ENCODE assay signal across 28 cellular contexts in genomic region chr9:109728696-109729300, GRCh38. TPM values are rescaled to one million over a fixed set of nuclear protein-coding genes. Genes with fewer than 3 reads are reported as not detected.
"Had no signal": no experiment of that assay in that cellular context is flagged by ENCODE, and none has a peak within 500 bp of the region (broad histone marks: within the 10 kb centered on the region; RNA-seq: fewer than 3 reads in every experiment).

No MANE protein-coding gene starts in this region.

- FAIRE-seq: colon, RCC 7860, TTC549 had no signal

- H3K4me3 Mint-ChIP-seq: activated B cell treated with CpG ODN at 0.5 μM for 24 hours; activated CD4-positive, alpha-beta memory T cell treated with anti-CD3 and anti-CD28 coated beads for 36 hours; activated CD4-positive, alpha-beta T cell treated with anti-CD3 and anti-CD28 coated beads, Interleukin-2, amount 10 ng/mL, durations not matched to agents 7 days and 5 days; activated naive CD8-positive, alpha-beta T cell treated with anti-CD3 and anti-CD28 coated beads, Interleukin-2, amount 10 ng/mL, durations not matched to agents 7 days and 5 days; activated T-cell treated with anti-CD3 and anti-CD28 coated beads, Interleukin-2, amount 50 U/mL, for 72 hours; brain; central memory CD8-positive, alpha-beta T cell; T-helper 17 cell had no signal

- H3K27ac Mint-ChIP-seq: activated B cell treated with CpG ODN at 0.5 μM for 24 hours; activated CD4-positive, alpha-beta memory T cell treated with anti-CD3 and anti-CD28 coated beads for 36 hours; activated CD4-positive, alpha-beta T cell treated with anti-CD3 and anti-CD28 coated beads, Interleukin-2, amount 10 ng/mL, durations not matched to agents 7 days and 5 days; activated naive CD8-positive, alpha-beta T cell treated with anti-CD3 and anti-CD28 coated beads, Interleukin-2, amount 10 ng/mL, durations not matched to agents 7 days and 5 days; activated T-cell treated with anti-CD3 and anti-CD28 coated beads, Interleukin-2, amount 50 U/mL, for 72 hours; brain; T-helper 17 cell had no signal

- H3K36me3 ChIP-seq: ascending aorta, SJSA1 had no signal

- H3K4me3 ChIP-seq: ascending aorta, SJSA1 had no signal

- H3K4me1 ChIP-seq: SJSA1 had no signal

- H3K27me3 Mint-ChIP-seq: activated CD4-positive, alpha-beta memory T cell treated with anti-CD3 and anti-CD28 coated beads for 36 hours; T-helper 17 cell had no signal

- DNase-seq: activated B cell treated with CpG ODN at 0.5 μM for 24 hours; activated CD4-positive, alpha-beta memory T cell treated with anti-CD3 and anti-CD28 coated beads for 36 hours; activated CD4-positive, alpha-beta T cell treated with anti-CD3 and anti-CD28 coated beads for 1 hour; activated CD4-positive, alpha-beta T cell treated with anti-CD3 and anti-CD28 coated beads, Interleukin-2, amount 10 ng/mL, durations not matched to agents 7 days and 5 days; activated CD8-positive, alpha-beta memory T cell treated with anti-CD3 and anti-CD28 coated beads for 24 hours; activated naive CD4-positive, alpha-beta T cell treated with anti-CD3 and anti-CD28 coated beads, Interleukin-2, amount 50 U/mL, for 16 hours; activated naive CD8-positive, alpha-beta T cell treated with anti-CD3 and anti-CD28 coated beads, Interleukin-2, amount 10 ng/mL, durations not matched to agents 7 days and 5 days; activated T-cell treated with anti-CD3 and anti-CD28 coated beads for 4 hours; activated T-cell treated with anti-CD3 and anti-CD28 coated beads, Interleukin-2, amount 50 U/mL, for 72 hours; amniotic stem cell; KG1; NCI-H1092; NCI-H1930; NCI-H2171; NCI-H2227 treated with DMSO at 0.1 percent for 48 hours; NCI-H526 treated with DMSO at 0.1 percent for 48 hours; NCI-H82; PC-3; SHP77; T-helper 17 cell; T-helper 9 cell had no signal

- H3K36me3 Mint-ChIP-seq: activated CD4-positive, alpha-beta memory T cell treated with anti-CD3 and anti-CD28 coated beads for 36 hours; activated naive CD8-positive, alpha-beta T cell treated with anti-CD3 and anti-CD28 coated beads, Interleukin-2, amount 10 ng/mL, durations not matched to agents 7 days and 5 days; brain had no signal

- H3K9me3 Mint-ChIP-seq: activated CD4-positive, alpha-beta memory T cell treated with anti-CD3 and anti-CD28 coated beads for 36 hours; activated CD4-positive, alpha-beta T cell treated with anti-CD3 and anti-CD28 coated beads, Interleukin-2, amount 10 ng/mL, durations not matched to agents 7 days and 5 days; activated naive CD8-positive, alpha-beta T cell treated with anti-CD3 and anti-CD28 coated beads, Interleukin-2, amount 10 ng/mL, durations not matched to agents 7 days and 5 days; brain; central memory CD8-positive, alpha-beta T cell had no signal

- H3K9me3 ChIP-seq: ascending aorta, SJSA1 had no signal

- H3K27me3 ChIP-seq: ascending aorta, SJSA1 had no signal

- H3K4me1 Mint-ChIP-seq: activated B cell treated with CpG ODN at 0.5 μM for 24 hours; activated naive CD8-positive, alpha-beta T cell treated with anti-CD3 and anti-CD28 coated beads, Interleukin-2, amount 10 ng/mL, durations not matched to agents 7 days and 5 days; central memory CD8-positive, alpha-beta T cell; T-helper 17 cell had no signal

- ATAC-seq: activated T-cell treated with anti-CD3 and anti-CD28 coated beads, Interleukin-2, amount 50 U/mL, for 72 hours; PC-3; T-helper 17 cell had no signal

- H3K27ac ChIP-seq: ascending aorta, SJSA1 had no signal

RNA-seq across cellular contexts. Expression of gene PALM2AKAP2, which starts 51.2 kb away (rescaled TPM):
- total RNA-seq: activated B cell treated with CpG ODN at 0.5 μM for 24 hours; activated naive CD8-positive, alpha-beta T cell treated with anti-CD3 and anti-CD28 coated beads, Interleukin-2, amount 10 ng/mL, durations not matched to agents 7 days and 5 days; T-helper 17 cell had no signal
